In the genomic region with DNA sequence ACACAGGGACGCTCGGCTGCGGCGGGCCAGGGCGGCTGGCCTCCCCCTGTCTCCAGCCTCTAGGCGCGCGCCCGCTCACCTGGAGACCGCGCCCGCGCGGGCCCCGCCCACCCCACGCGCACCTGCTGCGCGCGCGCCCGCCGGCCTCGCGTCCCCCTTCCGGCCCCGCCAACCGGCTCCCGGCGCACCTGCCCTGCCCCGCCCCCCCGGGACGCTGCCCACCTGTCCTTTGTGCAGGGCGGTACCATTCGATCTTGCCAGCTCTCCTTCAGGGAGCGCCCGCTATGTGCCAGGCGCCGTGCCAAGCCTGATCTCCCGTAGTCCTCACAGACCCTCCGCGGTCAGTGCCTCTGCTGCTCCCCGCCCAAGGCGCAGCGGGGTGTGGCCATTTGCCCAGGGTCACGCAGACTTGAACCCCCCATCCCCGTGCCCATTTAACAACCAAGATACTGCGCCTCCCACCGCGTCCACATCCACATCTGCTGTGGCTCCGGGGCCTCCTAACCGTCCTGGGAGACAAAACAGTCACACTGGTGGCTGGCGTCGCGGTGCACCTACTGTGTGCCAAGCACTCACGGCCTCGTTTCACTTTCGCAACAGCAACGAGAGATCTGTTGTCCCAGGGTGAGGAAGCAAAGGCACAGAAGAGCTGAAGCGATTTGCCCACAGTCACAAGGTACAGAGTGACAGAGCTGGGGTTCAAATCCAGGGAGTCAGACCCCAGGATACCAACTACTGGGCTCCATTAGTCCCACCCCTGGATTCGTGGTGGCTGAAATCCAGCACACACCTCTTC, we compare ENCODE assay signal across 1 cellular context.
A peak's percentile ranks its signal among the peaks of the same experiment; 100 is the strongest.
TF ChIP-seq lines count a peak whose summit lies in the region.

No MANE protein-coding gene starts in this region.

TF ChIP-seq in HEK293, 187 proteins besides CTCF, POLR2A, EP300 and RAD21 (continued from another document):
- TF ChIP-seq, protein P1, sequence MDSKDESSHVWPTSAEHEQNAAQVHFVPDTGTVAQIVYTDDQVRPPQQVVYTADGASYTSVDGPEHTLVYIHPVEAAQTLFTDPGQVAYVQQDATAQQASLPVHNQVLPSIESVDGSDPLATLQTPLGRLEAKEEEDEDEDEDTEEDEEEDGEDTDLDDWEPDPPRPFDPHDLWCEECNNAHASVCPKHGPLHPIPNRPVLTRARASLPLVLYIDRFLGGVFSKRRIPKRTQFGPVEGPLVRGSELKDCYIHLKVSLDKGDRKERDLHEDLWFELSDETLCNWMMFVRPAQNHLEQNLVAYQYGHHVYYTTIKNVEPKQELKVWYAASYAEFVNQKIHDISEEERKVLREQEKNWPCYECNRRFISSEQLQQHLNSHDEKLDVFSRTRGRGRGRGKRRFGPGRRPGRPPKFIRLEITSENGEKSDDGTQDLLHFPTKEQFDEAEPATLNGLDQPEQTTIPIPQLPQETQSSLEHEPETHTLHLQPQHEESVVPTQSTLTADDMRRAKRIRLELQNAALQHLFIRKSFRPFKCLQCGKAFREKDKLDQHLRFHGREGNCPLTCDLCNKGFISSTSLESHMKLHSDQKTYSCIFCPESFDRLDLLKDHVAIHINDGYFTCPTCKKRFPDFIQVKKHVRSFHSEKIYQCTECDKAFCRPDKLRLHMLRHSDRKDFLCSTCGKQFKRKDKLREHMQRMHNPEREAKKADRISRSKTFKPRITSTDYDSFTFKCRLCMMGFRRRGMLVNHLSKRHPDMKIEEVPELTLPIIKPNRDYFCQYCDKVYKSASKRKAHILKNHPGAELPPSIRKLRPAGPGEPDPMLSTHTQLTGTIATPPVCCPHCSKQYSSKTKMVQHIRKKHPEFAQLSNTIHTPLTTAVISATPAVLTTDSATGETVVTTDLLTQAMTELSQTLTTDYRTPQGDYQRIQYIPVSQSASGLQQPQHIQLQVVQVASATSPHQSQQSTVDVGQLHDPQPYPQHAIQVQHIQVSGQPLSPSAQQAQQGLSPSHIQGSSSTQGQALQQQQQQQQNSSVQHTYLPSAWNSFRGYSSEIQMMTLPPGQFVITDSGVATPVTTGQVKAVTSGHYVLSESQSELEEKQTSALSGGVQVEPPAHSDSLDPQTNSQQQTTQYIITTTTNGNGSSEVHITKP (tag by site-specific recombination; IDR thresholded peaks at IDR 0.05), result peak; percentile 60
- TF ChIP-seq ZNF514 (tag by site-specific recombination; IDR thresholded peaks at IDR 0.05), result no peak
- TF ChIP-seq, protein P2, sequence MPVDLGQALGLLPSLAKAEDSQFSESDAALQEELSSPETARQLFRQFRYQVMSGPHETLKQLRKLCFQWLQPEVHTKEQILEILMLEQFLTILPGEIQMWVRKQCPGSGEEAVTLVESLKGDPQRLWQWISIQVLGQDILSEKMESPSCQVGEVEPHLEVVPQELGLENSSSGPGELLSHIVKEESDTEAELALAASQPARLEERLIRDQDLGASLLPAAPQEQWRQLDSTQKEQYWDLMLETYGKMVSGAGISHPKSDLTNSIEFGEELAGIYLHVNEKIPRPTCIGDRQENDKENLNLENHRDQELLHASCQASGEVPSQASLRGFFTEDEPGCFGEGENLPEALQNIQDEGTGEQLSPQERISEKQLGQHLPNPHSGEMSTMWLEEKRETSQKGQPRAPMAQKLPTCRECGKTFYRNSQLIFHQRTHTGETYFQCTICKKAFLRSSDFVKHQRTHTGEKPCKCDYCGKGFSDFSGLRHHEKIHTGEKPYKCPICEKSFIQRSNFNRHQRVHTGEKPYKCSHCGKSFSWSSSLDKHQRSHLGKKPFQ (tag by site-specific recombination; IDR thresholded peaks at IDR 0.05), result no peak
TF ChIP-seq in HEK293: peak in this region for 11.
